In the genomic region with DNA sequence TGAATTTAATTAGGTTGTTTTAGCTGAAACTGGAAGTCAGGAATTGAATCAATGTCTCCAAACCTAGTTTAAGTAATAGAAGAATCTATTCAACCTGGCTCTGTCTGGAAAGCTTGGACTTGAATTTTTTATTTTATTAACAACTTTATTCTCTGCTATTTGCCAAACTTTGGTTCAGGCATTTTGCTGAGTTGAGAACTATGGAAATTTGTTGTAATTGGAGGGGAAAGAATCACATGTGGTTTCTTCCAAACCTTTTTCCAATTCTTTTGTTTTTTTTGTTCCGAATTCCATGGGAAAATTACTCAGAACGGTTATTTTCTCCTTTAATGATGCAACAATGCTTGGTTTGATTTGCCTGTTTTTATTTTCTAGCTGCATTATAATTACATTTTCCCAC, we compare ENCODE assay signal across 20 cellular contexts.
"Had no signal": no experiment of that assay in that cellular context is flagged by ENCODE, and none has a peak within 500 bp of the region (broad histone marks: within the 10 kb centered on the region; RNA-seq: fewer than 3 reads in every experiment).

No MANE protein-coding gene starts in this region.

- H3K4me1 Mint-ChIP-seq: IgD-negative memory B cell had no signal

- H3K27ac ChIP-seq: HL-60, RWPE1 had no signal

- H3K27me3 Mint-ChIP-seq: IgD-negative memory B cell had no signal

- ATAC-seq: Panc1, PC-3 had no signal

- DNase-seq: Karpas-422; KBM-7; MG63; NCI-H1092; NCI-H1105 treated with DMSO at 0.1 percent for 48 hours; NCI-H187; NCI-H2081 treated with DMSO at 0.1 percent for 48 hours; NCI-H2171; NCI-H226; NCI-H446; NCI-H510A; NCI-H524 treated with DMSO at 0.1 percent for 48 hours; NCI-H82; NK-92 treated with Interleukin-12 subunit alpha and Interleukin-12 subunit beta, amount 100 ng/mL, for 24 hours; PC-3; SK-N-SH had no signal

- H3K36me3 ChIP-seq: MG63 had no signal

- H3K4me3 ChIP-seq: MG63 had no signal

- H3K27ac Mint-ChIP-seq: IgD-negative memory B cell had no signal

- H3K4me3 Mint-ChIP-seq: IgD-negative memory B cell had no signal

- H3K36me3 Mint-ChIP-seq: IgD-negative memory B cell had no signal

- H3K9me3 ChIP-seq: SK-N-SH had no signal
